ENCODE assay signal across 8 cellular contexts in genomic region chr15:79283252-79284048, GRCh38. TPM values are rescaled to one million over a fixed set of nuclear protein-coding genes. Genes with fewer than 3 reads are reported as not detected.
DNase-seq lines count a peak whose midpoint lies in the region; ATAC-seq and TF ChIP-seq lines count a peak whose summit lies in the region.

No MANE protein-coding gene starts in this region.

- H3K27ac ChIP-seq in body of pancreas: no peak overlapping the region

- no peak overlapping the region for H3K4me3 ChIP-seq in body of pancreas

- TF ChIP-seq CTCF in GM10266 (IDR thresholded peaks at IDR 0.05; ENCODE audit: control insufficient read depth, insufficient read depth, low read depth, missing control alignments) (no peak), body of pancreas (IDR thresholded peaks at IDR 0.05) (no peak)

- ATAC-seq in body of pancreas: peak; percentile 53

- H3K9me3 ChIP-seq in body of pancreas: no peaks in the 10 kb centered on the region

- 10 to 13% methylated on average over 34 to 46 of the region's 46 CpGs for WGBS in body of pancreas, 2 donors

- H3K4me1 ChIP-seq in body of pancreas: peaks cover 3% of the 10 kb centered on the region

- intact Hi-C loops in body of pancreas (cut with DNase I): no loop called here

- H3K36me3 ChIP-seq in body of pancreas (replicated peaks in 1 of 2; ENCODE audit: insufficient read depth in 1 of 2, low read depth in 2 of 2): no peaks in the 10 kb centered on the region

- H3K27me3 ChIP-seq in body of pancreas: peaks cover 0 to 14% of the 10 kb centered on the region in 2 donors

- no peak for TF ChIP-seq POLR2A in body of pancreas (IDR thresholded peaks at IDR 0.05)

- DNase-seq in GM10266 (ENCODE audit: extremely low spot score) (peak; percentile 56), NCI-H510A treated with DMSO at 0.1 percent for 48 hours (lab: John Stamatoyannopoulos, UW) (peak; percentile 11), body of pancreas (peak; percentile 27 to 61 (median 36)), iris pigment epithelial cell (ENCODE audit: low read depth) (peak; percentile 28), stromal cell of bone marrow (ENCODE audit: low read depth) (peak; percentile 6), T1000 (lab: John Stamatoyannopoulos, UW) (no peak), DMS 273 treated with DMSO at 0.1 percent for 48 hours (lab: John Stamatoyannopoulos, UW) (no peak), NCI-H2171 treated with DMSO at 0.1 percent for 48 hours (lab: John Stamatoyannopoulos, UW) (no peak)

RNA-seq across cellular contexts. Expression of gene ANKRD34C, which starts 0.9 kb away (rescaled TPM):
- under 1 TPM; under 0.01 to 0.33 TPM for total RNA-seq in body of pancreas

RNA-seq across cellular contexts. Expression of gene TMED3, which starts 27.5 kb away (rescaled TPM):
- 10 to 100 TPM; 82.1 to 98.1 TPM for total RNA-seq in body of pancreas

Comparison
In these comparisons a context has a peak if more than half of its experiments do, and no peak if none do; other contexts are left out.
1. DNase-seq: peak in GM10266 (single experiment), NCI-H510A treated with DMSO at 0.1 percent for 48 hours (single experiment), body of pancreas (4 of 4), iris pigment epithelial cell (single experiment) and stromal cell of bone marrow (single experiment); none in T1000 (single experiment), DMS 273 treated with DMSO at 0.1 percent for 48 hours (single experiment) and NCI-H2171 treated with DMSO at 0.1 percent for 48 hours (single experiment).